ENCODE assay signal across 24 cellular contexts in the genomic region with DNA sequence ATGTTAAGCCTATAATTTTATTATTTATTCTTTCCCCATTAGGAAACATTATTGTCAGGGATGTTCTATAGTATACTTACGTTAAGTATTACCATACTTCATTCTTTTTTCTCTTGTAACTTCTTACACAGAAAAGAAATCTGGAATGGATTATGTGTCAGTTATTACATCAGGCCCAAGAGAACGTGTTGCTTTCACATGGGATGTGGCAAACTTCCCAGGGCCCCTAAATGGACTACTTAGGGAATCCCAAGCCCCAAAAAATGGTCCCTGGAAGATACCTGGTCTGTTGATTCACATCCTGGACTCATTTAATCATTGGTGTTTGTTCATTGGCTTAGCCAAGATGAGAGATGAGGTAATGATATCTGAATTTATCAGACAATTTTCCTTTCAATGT.
"Had no signal": no experiment of that assay in that cellular context is flagged by ENCODE, and none has a peak within 500 bp of the region (broad histone marks: within the 10 kb centered on the region; RNA-seq: fewer than 3 reads in every experiment).

No MANE protein-coding gene starts in this region.

- H3K27me3 ChIP-seq: left lung, pancreas, right lobe of liver, stomach, testis, thyroid gland, transverse colon, upper lobe of left lung, vagina had no signal

- H3K4me1 ChIP-seq: left lung, lower lobe of right lung, pancreas, prostate gland, right lobe of liver, stomach, testis, thyroid gland, transverse colon, upper lobe of left lung, vagina had no signal

- H3K9me3 ChIP-seq: pancreas, prostate gland, right lobe of liver, testis, thyroid gland, transverse colon, vagina had no signal

- H3K4me3 ChIP-seq: left lung, lower lobe of right lung, pancreas, prostate gland, right lobe of liver, smooth muscle cell, stomach, testis, thyroid gland, transverse colon, upper lobe of left lung, vagina had no signal

- H3K4me2 ChIP-seq: smooth muscle cell had no signal

- DNase-seq: hippocampal formation; kidney glomerular epithelial cell; left cardiac atrium; left lung; lower lobe of right lung; mammary epithelial cell; mesenchymal stem cell; naive thymus-derived CD8-positive, alpha-beta T cell; nucleus accumbens; pancreas; posterior cingulate gyrus; right lobe of liver; stimulated activated CD4-positive, alpha-beta T cell treated with anti-CD3 and anti-CD28 coated beads, Interleukin-1b, Interleukin-23, amount 100 ng/mL, for 48 hours; stimulated activated CD4-positive, alpha-beta T cell treated with anti-CD3 and anti-CD28 coated beads, Interleukin-2, amount 100 ng/mL, for 48 hours; stimulated activated naive B cell treated with anti-CD40 and anti-IgM and Interleukin-4, amounts not matched to agents 10 μg/mL and 1 μg/mL and 100 μg/mL, for 72 hours; stimulated activated naive CD8-positive, alpha-beta T cell treated with anti-CD3 and anti-CD28 coated beads, Interleukin-15, Interleukin-2, amounts not matched to agents 100 U/mL and 50 U/mL, for 24 hours; stomach; testis; thyroid gland; transverse colon; upper lobe of left lung had no signal

- H3K36me3 ChIP-seq: left lung, lower lobe of right lung, pancreas, prostate gland, right lobe of liver, stomach, thyroid gland, transverse colon, upper lobe of left lung, vagina had no signal

- H3K27ac ChIP-seq: left lung, lower lobe of right lung, pancreas, prostate gland, right lobe of liver, stomach, testis, thyroid gland, transverse colon, upper lobe of left lung, vagina had no signal
